ENCODE assay signal across 11 cellular contexts in genomic region chr3:151384741-151385174, GRCh38. TPM values are rescaled to one million over a fixed set of nuclear protein-coding genes. Genes with fewer than 3 reads are reported as not detected.
A peak's percentile ranks its signal among the peaks of the same experiment; 100 is the strongest.
DNase-seq lines count a peak whose midpoint lies in the region; ATAC-seq and TF ChIP-seq lines count a peak whose summit lies in the region.
"Had no signal": no experiment of that assay in that cellular context is flagged by ENCODE, and none has a peak within 500 bp of the region (broad histone marks: within the 10 kb centered on the region; RNA-seq: fewer than 3 reads in every experiment).

P2RY12 (minus strand) TSS chr3:151384753; CDS start chr3:151338845, 45,908 bp downstream.

- H3K4me3 ChIP-seq in GM12864 (ENCODE audit: low read depth, low read length) = peak within 1 kb of the TSS; percentile 39
- no peak within 1 kb of the TSS for H3K4me3 ChIP-seq in lung
- H3K4me3 ChIP-seq: skin epidermis had no signal

- TF ChIP-seq CTCF in GM12864 (IDR thresholded peaks at IDR 0.05; ENCODE audit: low read depth, low read length, missing control alignments) (no peak), lung (IDR thresholded peaks at IDR 0.05; ENCODE audit: control extremely low read depth, extremely low read depth) (no peak)

- H3K9me3 ChIP-seq in lung (ENCODE audit: control insufficient read depth in 2 of 2, insufficient read depth in 1 of 2, low read length in 1 of 2) = no peaks in the 10 kb centered on the region

- 32 to 72% methylated on average over 4 of the region's 4 CpGs for WGBS in lung, 2 donors

- H3K27ac ChIP-seq in lung (ENCODE audit: low read depth in 1 of 2, low read length in 1 of 2) = no peak within 1 kb of the TSS

- no peaks in the 10 kb centered on the region for H3K4me1 ChIP-seq in lung (ENCODE audit: control insufficient read depth in 2 of 2, insufficient read depth in 2 of 2, low read length in 2 of 2)

- no peaks in the 10 kb centered on the region for H3K27me3 ChIP-seq in lung (ENCODE audit: control insufficient read depth, insufficient read depth)

- peak; percentile 64 for ATAC-seq in GM21723 (IDR thresholded peaks at IDR 0.05; ENCODE audit: unreplicated experiment)
- peak; percentile 51 for ATAC-seq in lung (ENCODE audit: insufficient read depth, low FRiP score)

- H3K36me3 ChIP-seq in lung (ENCODE audit: control insufficient read depth in 2 of 2, insufficient read depth in 2 of 2, low read length in 2 of 2) = no peaks in the 10 kb centered on the region

- DNase-seq in GM12864 (ENCODE audit: low read depth) = no peak
- DNase-seq in NOMO-1 treated with DMSO at 0.1 percent for 48 hours (lab: John Stamatoyannopoulos, UW; ENCODE audit: unreplicated experiment) = peak; percentile 93
- DNase-seq in lung (ENCODE audit: low spot score) = no peak
- DNase-seq in 8988T = no peak
- no peak for DNase-seq in NCI-H1694 treated with DMSO at 0.1 percent for 48 hours (lab: John Stamatoyannopoulos, UW)
- DNase-seq in NCI-H2081 (lab: John Stamatoyannopoulos, UW) = no peak
- DNase-seq in LoVo (ENCODE audit: low spot score) = no peak
- DNase-seq: endodermal cell, SHP77 had no signal

RNA-seq across cellular contexts. Expression of gene P2RY12, which starts in this region (rescaled TPM):
- total RNA-seq in lung = 1 to 10 TPM; 1.6 to 3.0 TPM
- polyA plus RNA-seq in lung = under 1 TPM; 0.16 to 0.88 TPM
- total RNA-seq: endodermal cell had no signal
